In genomic region chr1:160656737-160657476, GRCh38 we compare ENCODE assay signal across 21 cellular contexts. TPM values are rescaled to one million over a fixed set of nuclear protein-coding genes. Genes with fewer than 3 reads are reported as not detected.
A peak's percentile ranks its signal among the peaks of the same experiment; 100 is the strongest.
DNase-seq lines count a peak whose midpoint lies in the region; ATAC-seq and TF ChIP-seq lines count a peak whose summit lies in the region.
"Had no signal": no experiment of that assay in that cellular context is flagged by ENCODE, and none has a peak within 500 bp of the region (broad histone marks: within the 10 kb centered on the region; RNA-seq: fewer than 3 reads in every experiment).

No MANE protein-coding gene starts in this region.

- H3K9me3 Mint-ChIP-seq in activated CD4-positive, alpha-beta T cell treated with anti-CD3 and anti-CD28 coated beads, Interleukin-2, amount 10 ng/mL, durations not matched to agents 24 days and 14 days = peaks cover 21% of the 10 kb centered on the region
- peaks cover 7% of the 10 kb centered on the region for H3K9me3 Mint-ChIP-seq in activated CD4-positive, alpha-beta memory T cell treated with anti-CD3 and anti-CD28 coated beads for 36 hours
- peaks cover 1% of the 10 kb centered on the region for H3K9me3 Mint-ChIP-seq in memory B cell
- peaks cover 6% of the 10 kb centered on the region for H3K9me3 Mint-ChIP-seq in osteocyte (ENCODE audit: unreplicated experiment)

- peak; percentile 46 for ATAC-seq in GM21390 (IDR thresholded peaks at IDR 0.05; ENCODE audit: unreplicated experiment)
- no peak for ATAC-seq in memory B cell (ENCODE audit: low read depth)
- ATAC-seq in HG03442 (IDR thresholded peaks at IDR 0.05; ENCODE audit: unreplicated experiment) = no peak
- ATAC-seq: esophagus mucosa, mucosa of descending colon, Panc1, T-helper 17 cell had no signal

- CTCF ChIA-PET in activated CD4-positive, alpha-beta memory T cell treated with anti-CD3 and anti-CD28 coated beads for 36 hours (lab: Charles Lee) = interaction anchor here (1.4 kb wide), 1 partner anchor 18 kb away, joined by 4 read pairs; no protein-coding TSS in a partner anchor

- peaks cover 68% of the 10 kb centered on the region for H3K4me1 Mint-ChIP-seq in activated CD4-positive, alpha-beta T cell treated with anti-CD3 and anti-CD28 coated beads, Interleukin-2, amount 10 ng/mL, durations not matched to agents 24 days and 14 days
- peaks cover 45% of the 10 kb centered on the region for H3K4me1 Mint-ChIP-seq in activated CD4-positive, alpha-beta memory T cell treated with anti-CD3 and anti-CD28 coated beads for 36 hours (ENCODE audit: low read depth)
- H3K4me1 Mint-ChIP-seq in memory B cell (peaks cover 38% of the 10 kb centered on the region), osteocyte (ENCODE audit: unreplicated experiment) (no peaks in the 10 kb centered on the region)

- DNase-seq in activated CD4-positive, alpha-beta T cell treated with anti-CD3 and anti-CD28 coated beads, Interleukin-2, amount 10 ng/mL, durations not matched to agents 24 days and 14 days = no peak
- no peak for DNase-seq in activated CD4-positive, alpha-beta T cell treated with anti-CD3 and anti-CD28 coated beads for 48 hours
- DNase-seq in activated CD4-positive, alpha-beta memory T cell treated with anti-CD3 and anti-CD28 coated beads for 36 hours = no peak
- no peak for DNase-seq in memory B cell (ENCODE audit: low spot score in 2 of 2)
- DNase-seq in NCI-H510A treated with DMSO at 0.1 percent for 48 hours (lab: John Stamatoyannopoulos, UW) = no peak
- DNase-seq in osteocyte (ENCODE audit: extremely low spot score, unreplicated experiment) = no peak
- DNase-seq: adrenal gland; Calu3; GDM1; heart left ventricle; kidney glomerular epithelial cell; mucosa of descending colon; NCI-H1417 treated with DMSO at 0.1 percent for 48 hours; small intestine; stimulated activated naive CD4-positive, alpha-beta T cell treated with Interleukin-2 at 50 U/mL for 16 hours; T-helper 17 cell had no signal

- intact Hi-C loops in activated CD4-positive, alpha-beta T cell treated with anti-CD3 and anti-CD28 coated beads, Interleukin-2, amount 10 ng/mL, durations not matched to agents 24 days and 14 days (cut with micrococcal nuclease) = loop anchor here (1.0 kb wide), 1 partner anchor 10 kb away; the partner anchor contains the start of gene SLAMF1
- intact Hi-C loops in activated CD4-positive, alpha-beta memory T cell treated with anti-CD3 and anti-CD28 coated beads for 36 hours (cut with micrococcal nuclease) = loop anchor here (1.0 kb wide), 2 partner anchors 10 to 19 kb away; partner anchors contain the start of gene SLAMF1

- H3K36me3 Mint-ChIP-seq in activated CD4-positive, alpha-beta T cell treated with anti-CD3 and anti-CD28 coated beads, Interleukin-2, amount 10 ng/mL, durations not matched to agents 24 days and 14 days (ENCODE audit: low read depth) = peaks cover 21% of the 10 kb centered on the region
- peaks cover 15% of the 10 kb centered on the region for H3K36me3 Mint-ChIP-seq in activated CD4-positive, alpha-beta memory T cell treated with anti-CD3 and anti-CD28 coated beads for 36 hours
- H3K36me3 Mint-ChIP-seq in memory B cell (peaks cover 2% of the 10 kb centered on the region), osteocyte (ENCODE audit: unreplicated experiment) (no peaks in the 10 kb centered on the region)

- no peaks in the 10 kb centered on the region for H3K27me3 Mint-ChIP-seq in activated CD4-positive, alpha-beta T cell treated with anti-CD3 and anti-CD28 coated beads, Interleukin-2, amount 10 ng/mL, durations not matched to agents 24 days and 14 days
- H3K27me3 Mint-ChIP-seq in activated CD4-positive, alpha-beta memory T cell treated with anti-CD3 and anti-CD28 coated beads for 36 hours = no peaks in the 10 kb centered on the region
- H3K27me3 Mint-ChIP-seq in memory B cell (no peaks in the 10 kb centered on the region), osteocyte (ENCODE audit: unreplicated experiment) (peaks cover 5% of the 10 kb centered on the region)
- H3K27me3 Mint-ChIP-seq: T-helper 17 cell had no signal

- POLR2A ChIA-PET in activated CD4-positive, alpha-beta memory T cell treated with anti-CD3 and anti-CD28 coated beads for 36 hours (lab: Charles Lee) = no interaction called here

- H3K27ac Mint-ChIP-seq in activated CD4-positive, alpha-beta T cell treated with anti-CD3 and anti-CD28 coated beads, Interleukin-2, amount 10 ng/mL, durations not matched to agents 24 days and 14 days = peak overlapping the region; percentile 76
- H3K27ac Mint-ChIP-seq in activated CD4-positive, alpha-beta memory T cell treated with anti-CD3 and anti-CD28 coated beads for 36 hours = peak overlapping the region; percentile 73
- H3K27ac Mint-ChIP-seq in memory B cell (peak overlapping the region; percentile 33), osteocyte (ENCODE audit: unreplicated experiment) (no peak overlapping the region)
- H3K27ac Mint-ChIP-seq: T-helper 17 cell had no signal

- H3K4me3 Mint-ChIP-seq in activated CD4-positive, alpha-beta T cell treated with anti-CD3 and anti-CD28 coated beads, Interleukin-2, amount 10 ng/mL, durations not matched to agents 24 days and 14 days = peak overlapping the region; percentile 46
- H3K4me3 Mint-ChIP-seq in activated CD4-positive, alpha-beta memory T cell treated with anti-CD3 and anti-CD28 coated beads for 36 hours = peak overlapping the region; percentile 5
- no peak overlapping the region for H3K4me3 Mint-ChIP-seq in memory B cell
- H3K4me3 Mint-ChIP-seq in osteocyte (ENCODE audit: unreplicated experiment) = no peak overlapping the region
- H3K4me3 Mint-ChIP-seq: T-helper 17 cell had no signal

- TF ChIP-seq CTCF in osteocyte (IDR thresholded peaks at IDR 0.05) = no peak

RNA-seq across cellular contexts. Expression of gene SLAMF1, which starts 10.1 kb away (rescaled TPM):
- total RNA-seq in activated CD4-positive, alpha-beta T cell treated with anti-CD3 and anti-CD28 coated beads, Interleukin-2, amount 10 ng/mL, durations not matched to agents 24 days and 14 days = 113 and 114 TPM in 2 replicates
- 100 to 1,000 TPM; 166 TPM for total RNA-seq in activated CD4-positive, alpha-beta memory T cell treated with anti-CD3 and anti-CD28 coated beads for 36 hours
- total RNA-seq in osteocyte = not detected in 2 replicates
- total RNA-seq: Calu3, NCI-H460 had no signal

RNA-seq across cellular contexts. Expression of gene CD48, which starts 54.7 kb away (rescaled TPM):
- total RNA-seq in activated CD4-positive, alpha-beta T cell treated with anti-CD3 and anti-CD28 coated beads, Interleukin-2, amount 10 ng/mL, durations not matched to agents 24 days and 14 days = 206 and 208 TPM in 2 replicates
- 100 to 1,000 TPM; 190 to 194 TPM for total RNA-seq in activated CD4-positive, alpha-beta memory T cell treated with anti-CD3 and anti-CD28 coated beads for 36 hours
- not detected in 2 replicates for total RNA-seq in osteocyte
- total RNA-seq: Calu3, NCI-H460 had no signal

Comparison
In these comparisons a context has a peak if more than half of its experiments do, and no peak if none do; other contexts are left out.
1. H3K4me3 Mint-ChIP-seq: peak in activated CD4-positive, alpha-beta T cell treated with anti-CD3 and anti-CD28 coated beads, Interleukin-2, amount 10 ng/mL, durations not matched to agents 24 days and 14 days (single experiment) and activated CD4-positive, alpha-beta memory T cell treated with anti-CD3 and anti-CD28 coated beads for 36 hours (single experiment); none in memory B cell (single experiment) and osteocyte (single experiment).
2. RNA of gene SLAMF1, which starts 10.1 kb away (total RNA-seq): 166 TPM in activated CD4-positive, alpha-beta memory T cell treated with anti-CD3 and anti-CD28 coated beads for 36 hours and 113 to 114 TPM in activated CD4-positive, alpha-beta T cell treated with anti-CD3 and anti-CD28 coated beads, Interleukin-2, amount 10 ng/mL, durations not matched to agents 24 days and 14 days; not detected in osteocyte; every median in the first group is over 100 times any median in the second.
3. RNA of gene CD48, which starts 54.7 kb away (total RNA-seq): 206 to 208 TPM in activated CD4-positive, alpha-beta T cell treated with anti-CD3 and anti-CD28 coated beads, Interleukin-2, amount 10 ng/mL, durations not matched to agents 24 days and 14 days and 190 to 194 TPM in activated CD4-positive, alpha-beta memory T cell treated with anti-CD3 and anti-CD28 coated beads for 36 hours; not detected in osteocyte; every median in the first group is over 100 times any median in the second.